ENCODE assay signal across 1 cellular context in the genomic region with DNA sequence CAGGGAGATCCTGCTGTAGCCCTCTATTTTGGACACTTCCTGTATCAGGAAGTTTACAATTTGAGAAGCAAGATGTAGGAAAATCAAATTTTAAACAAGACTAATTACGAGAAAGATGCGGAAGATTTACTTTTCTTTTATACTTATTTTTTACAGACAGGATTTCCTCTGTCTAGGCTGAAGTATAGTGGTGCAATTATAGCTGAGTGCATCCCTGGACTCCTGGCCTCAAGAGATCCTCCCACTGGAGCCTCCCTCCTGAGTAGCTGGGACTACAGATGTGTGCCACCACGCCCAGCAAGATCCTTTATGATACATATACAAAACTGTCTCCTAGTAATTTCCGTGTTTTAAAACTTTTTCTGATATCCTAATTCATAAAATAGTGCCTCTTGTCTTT.
TF ChIP-seq lines count a peak whose summit lies in the region.

No MANE protein-coding gene starts in this region.

TF ChIP-seq in endothelial cell of umbilical vein, 7 proteins besides CTCF, POLR2A, EP300 and RAD21:
- no peak for TF ChIP-seq GATA2 (IDR thresholded peaks at IDR 0.05; ENCODE audit: insufficient read depth, insufficient read length, low read depth, low read length)
- TF ChIP-seq, protein P1, sequence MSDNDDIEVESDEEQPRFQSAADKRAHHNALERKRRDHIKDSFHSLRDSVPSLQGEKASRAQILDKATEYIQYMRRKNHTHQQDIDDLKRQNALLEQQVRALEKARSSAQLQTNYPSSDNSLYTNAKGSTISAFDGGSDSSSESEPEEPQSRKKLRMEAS (IDR thresholded peaks at IDR 0.05; ENCODE audit: insufficient read depth, insufficient read length), result no peak
- TF ChIP-seq MYC (IDR thresholded peaks at IDR 0.05; ENCODE audit: low read depth, low read length), result no peak
- no peak for TF ChIP-seq JUN (IDR thresholded peaks at IDR 0.05; ENCODE audit: borderline replicate concordance, insufficient read depth, insufficient read length, low read depth)
- no peak for TF ChIP-seq POLR2AphosphoS5 (IDR thresholded peaks at IDR 0.05; ENCODE audit: insufficient read depth, low read depth, low read length)
- no peak for TF ChIP-seq EZH2 (IDR thresholded peaks at IDR 0.05; ENCODE audit: borderline replicate concordance, low read depth, low read length, severe bottlenecking)
- TF ChIP-seq FOS (IDR thresholded peaks at IDR 0.05; ENCODE audit: borderline replicate concordance, insufficient read depth, low read length), result no peak
